ENCODE assay signal across 34 cellular contexts in the genomic region with DNA sequence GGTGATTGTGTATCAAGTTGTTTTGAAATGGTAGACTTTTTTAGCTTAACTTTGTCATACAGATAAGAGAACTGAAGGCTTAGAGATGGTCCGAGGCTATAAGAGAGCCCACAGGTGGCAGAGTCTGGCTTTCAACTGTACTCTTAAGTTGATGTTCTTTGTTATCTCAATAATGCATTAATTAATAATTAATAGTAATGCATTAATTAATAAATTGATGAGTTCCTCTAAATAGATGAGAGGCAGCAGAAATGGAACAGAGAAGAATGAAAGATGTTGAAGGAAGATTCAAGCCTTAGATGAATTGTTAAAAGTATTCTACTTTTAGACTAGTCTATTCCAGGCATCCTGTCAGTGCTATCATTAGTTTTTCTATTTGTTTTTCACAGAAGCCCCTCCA.
"Had no signal": no experiment of that assay in that cellular context is flagged by ENCODE, and none has a peak within 500 bp of the region (broad histone marks: within the 10 kb centered on the region; RNA-seq: fewer than 3 reads in every experiment).

No MANE protein-coding gene starts in this region.

- DNase-seq: Karpas-422, Kasumi-1, MG63, MM.1S, MV-4-11, NCI-H1048, NCI-H1092, NCI-H1092 treated with DMSO at 0.1 percent for 48 hours, NCI-H1105, NCI-H1105 treated with DMSO at 0.1 percent for 48 hours, NCI-H1417, NCI-H1417 treated with DMSO at 0.1 percent for 48 hours, NCI-H1436, NCI-H1436 treated with DMSO at 0.1 percent for 48 hours, NCI-H146, NCI-H1694, NCI-H1694 treated with DMSO at 0.1 percent for 48 hours, NCI-H187 treated with DMSO at 0.1 percent for 48 hours, NCI-H1930, NCI-H2029, NCI-H2029 treated with DMSO at 0.1 percent for 48 hours, NCI-H2081, NCI-H2081 treated with DMSO at 0.1 percent for 48 hours, NCI-H2107, NCI-H2171, NCI-H2171 treated with DMSO at 0.1 percent for 48 hours, NCI-H2227 treated with DMSO at 0.1 percent for 48 hours, NCI-H226, NCI-H345, NCI-H446, NCI-H446 treated with DMSO at 0.1 percent for 48 hours, NCI-H510A, NCI-H510A treated with DMSO at 0.1 percent for 48 hours, NCI-H524 had no signal

- H3K27me3 ChIP-seq: MG63 had no signal

- H3K9me3 ChIP-seq: MG63 had no signal

- H3K4me3 ChIP-seq: MG63 had no signal
